In genomic region chr9:87011551-87011950, GRCh38 we compare ENCODE assay signal across 22 cellular contexts.
DNase-seq lines count a peak whose midpoint lies in the region; ATAC-seq and TF ChIP-seq lines count a peak whose summit lies in the region.
"Had no signal": no experiment of that assay in that cellular context is flagged by ENCODE, and none has a peak within 500 bp of the region (broad histone marks: within the 10 kb centered on the region; RNA-seq: fewer than 3 reads in every experiment).

No MANE protein-coding gene starts in this region.

- H3K27me3 Mint-ChIP-seq in WTC11 (ENCODE audit: low read depth) = no peaks in the 10 kb centered on the region
- peaks cover 4% of the 10 kb centered on the region for H3K27me3 Mint-ChIP-seq in CD8-positive, alpha-beta T cell (ENCODE audit: low read depth)

- H3K9me3 Mint-ChIP-seq in WTC11 = peaks cover 12% of the 10 kb centered on the region
- H3K9me3 Mint-ChIP-seq in CD8-positive, alpha-beta T cell = no peaks in the 10 kb centered on the region
- H3K9me3 Mint-ChIP-seq: CD4-positive, alpha-beta T cell; CD8-positive, alpha-beta memory T cell had no signal

- H3K9me3 ChIP-seq in spleen = no peaks in the 10 kb centered on the region
- H3K9me3 ChIP-seq in CD8-positive, alpha-beta T cell (ENCODE audit: low read length) = no peaks in the 10 kb centered on the region
- H3K9me3 ChIP-seq: A549 had no signal

- intact Hi-C loops in spleen (cut with DNase I; ENCODE audit: low total_unique reads) = no loop called here
- intact Hi-C loops in CD8-positive, alpha-beta T cell (cut with DNase I, micrococcal nuclease) = no loop called here

- H3K27me3 ChIP-seq in spleen (replicated peaks in 1 of 7) = no peaks in the 10 kb centered on the region
- H3K27me3 ChIP-seq in CD8-positive, alpha-beta T cell (ENCODE audit: insufficient read depth, low read length) = no peaks in the 10 kb centered on the region
- H3K27me3 ChIP-seq: BLaER1 treated with 17β-estradiol and CSF1 and Interleukin-3, amounts not matched to agents 10 nM and 100 nM had no signal

- no peaks in the 10 kb centered on the region for H3K36me3 ChIP-seq in spleen
- no peaks in the 10 kb centered on the region for H3K36me3 ChIP-seq in CD8-positive, alpha-beta T cell (ENCODE audit: insufficient read depth, low read length)
- H3K36me3 ChIP-seq: BLaER1 treated with 17β-estradiol and CSF1 and Interleukin-3, amounts not matched to agents 10 nM and 100 nM had no signal

- no peak overlapping the region for H3K4me3 Mint-ChIP-seq in WTC11
- no peak overlapping the region for H3K4me3 Mint-ChIP-seq in CD8-positive, alpha-beta T cell
- H3K4me3 Mint-ChIP-seq: B cell; CD4-positive, alpha-beta T cell; CD8-positive, alpha-beta memory T cell had no signal

- 91 to 97% (median 93%) methylated on average over 16 to 22 of the region's 22 CpGs for WGBS in spleen, 5 donors

- no peak for TF ChIP-seq POLR2A in spleen (IDR thresholded peaks at IDR 0.05)

- H3K27ac Mint-ChIP-seq in WTC11 = no peak overlapping the region
- H3K27ac Mint-ChIP-seq in CD8-positive, alpha-beta T cell = no peak overlapping the region
- H3K27ac Mint-ChIP-seq: B cell; CD4-positive, alpha-beta T cell; CD8-positive, alpha-beta memory T cell had no signal

- no peak overlapping the region for H3K27ac ChIP-seq in spleen
- no peak overlapping the region for H3K27ac ChIP-seq in CD8-positive, alpha-beta T cell (ENCODE audit: low read depth, low read length)
- H3K27ac ChIP-seq: 22Rv1; A549; BLaER1 treated with 17β-estradiol and CSF1 and Interleukin-3, amounts not matched to agents 10 nM and 100 nM; C4-2B had no signal

- CTCF ChIA-PET in WTC11 (lab: Charles Lee) = no interaction called here
- CTCF ChIA-PET in CD8-positive, alpha-beta T cell (lab: Charles Lee) = no interaction called here

- POLR2A ChIA-PET in WTC11 (lab: Charles Lee) = no interaction called here
- POLR2A ChIA-PET in CD8-positive, alpha-beta T cell (lab: Charles Lee) = no interaction called here

- no peaks in the 10 kb centered on the region for H3K4me1 ChIP-seq in spleen
- no peaks in the 10 kb centered on the region for H3K4me1 ChIP-seq in CD8-positive, alpha-beta T cell (ENCODE audit: insufficient read depth, low read length)
- H3K4me1 ChIP-seq: A549; BLaER1 treated with 17β-estradiol and CSF1 and Interleukin-3, amounts not matched to agents 10 nM and 100 nM had no signal

- TF ChIP-seq CTCF in WTC11 (IDR thresholded peaks at IDR 0.05) (no peak), spleen (IDR thresholded peaks at IDR 0.05 in 8 of 11, conservative IDR thresholded peaks at IDR 0.05 in 3 of 11) (no peak)
- no peak for TF ChIP-seq CTCF in CD8-positive, alpha-beta T cell (IDR thresholded peaks at IDR 0.05)

- peaks cover 3% of the 10 kb centered on the region; the same call in 1 of the 2 replicates for H3K36me3 Mint-ChIP-seq in WTC11
- no peaks in the 10 kb centered on the region for H3K36me3 Mint-ChIP-seq in CD8-positive, alpha-beta T cell
- H3K36me3 Mint-ChIP-seq: CD8-positive, alpha-beta memory T cell had no signal

- ATAC-seq in WTC11 = no peak
- no peak for ATAC-seq in CD8-positive, alpha-beta T cell
- ATAC-seq: A549, GM12878 had no signal

- no peaks in the 10 kb centered on the region for H3K4me1 Mint-ChIP-seq in WTC11
- H3K4me1 Mint-ChIP-seq in CD8-positive, alpha-beta T cell (ENCODE audit: low read depth) = no peaks in the 10 kb centered on the region
- H3K4me1 Mint-ChIP-seq: B cell; CD8-positive, alpha-beta memory T cell had no signal

- DNase-seq in WTC11 (ENCODE audit: low spot score) (no peak), mesenteric fat pad (ENCODE audit: low spot score) (peak; percentile 86), spleen (peak; percentile 65), NCI-H2029 (lab: John Stamatoyannopoulos, UW) (no peak)
- DNase-seq in CD8-positive, alpha-beta T cell = no peak
- DNase-seq: AML-193; CD4-positive, alpha-beta T cell; CD8-positive, alpha-beta memory T cell; COR-L47; DMS 273 treated with DMSO at 0.1 percent for 48 hours; DMS153; DMS53; DMS79; DND-41; EL; GDM1 had no signal

- no peak overlapping the region for H3K4me3 ChIP-seq in spleen
- H3K4me3 ChIP-seq in CD8-positive, alpha-beta T cell (ENCODE audit: low read depth, low read length) = no peak overlapping the region
- H3K4me3 ChIP-seq: A549; BLaER1 treated with 17β-estradiol and CSF1 and Interleukin-3, amounts not matched to agents 10 nM and 100 nM; GM12878 had no signal

TF ChIP-seq in WTC11, 78 proteins besides CTCF, POLR2A, EP300 and RAD21:
- TF ChIP-seq CREB1 (CRISPR knock-in tag; IDR thresholded peaks at IDR 0.05) (no peak), PRDM15 (CRISPR knock-in tag; IDR thresholded peaks at IDR 0.05) (peak; percentile 54)

Comparison
In these comparisons a context has a peak if more than half of its experiments do, and no peak if none do; other contexts are left out.
1. DNase-seq: peak in mesenteric fat pad (single experiment) and spleen (single experiment); none in WTC11 (single experiment), NCI-H2029 (single experiment) and CD8-positive, alpha-beta T cell (0 of 7).